Comparison of ENCODE assay signal across 1 cellular context in the genomic region with DNA sequence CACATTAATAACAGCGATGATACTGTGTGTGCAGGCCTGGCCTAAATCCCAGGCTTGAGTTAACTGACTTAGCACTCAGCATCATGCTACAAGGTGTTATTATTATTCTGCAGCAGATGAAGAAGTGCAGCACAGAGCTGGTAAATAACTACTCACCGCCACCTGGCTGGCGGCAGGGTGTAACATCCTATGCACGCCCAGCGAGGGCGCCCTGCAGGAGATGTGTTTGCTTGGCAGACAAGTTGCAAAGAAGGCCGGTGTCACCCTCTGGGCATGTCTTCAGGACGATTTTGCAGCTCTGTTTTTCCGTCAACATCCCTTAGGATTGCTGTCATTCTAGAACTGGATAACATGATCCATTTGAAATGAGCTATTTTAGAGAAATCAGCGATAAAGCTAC.
TF ChIP-seq lines count a peak whose summit lies in the region.

No MANE protein-coding gene starts in this region.

TF ChIP-seq in H1, 55 proteins besides CTCF, POLR2A, EP300 and RAD21:
- TF ChIP-seq CREB1 (IDR thresholded peaks at IDR 0.05) (no peak), KDM4A (IDR thresholded peaks at IDR 0.05; ENCODE audit: low read depth, low read length, severe bottlenecking) (no peak), BACH1 (IDR thresholded peaks at IDR 0.05; ENCODE audit: low read length) (no peak)
TF ChIP-seq in H1: peak in this region for 0.
